In the genomic region with DNA sequence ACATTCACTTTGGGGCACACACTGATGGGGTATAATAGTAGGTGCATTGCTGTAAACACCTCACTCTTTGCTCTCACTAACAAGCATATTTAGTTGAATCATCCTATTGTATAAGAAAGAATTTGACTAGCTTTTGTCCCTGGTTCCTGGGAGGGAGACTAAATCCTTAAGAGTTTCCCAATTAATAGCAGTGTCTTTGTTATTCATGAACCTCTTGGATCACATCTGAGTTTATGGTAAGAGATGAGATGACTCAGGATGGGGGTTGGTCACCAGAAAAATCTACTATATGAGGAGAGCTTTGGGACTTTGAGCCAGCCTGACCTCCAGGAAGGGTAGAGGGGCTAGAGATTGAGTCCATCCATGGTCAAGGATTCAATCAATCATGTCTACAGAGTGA, we compare ENCODE assay signal across 19 cellular contexts. TPM values are rescaled to one million over a fixed set of nuclear protein-coding genes. Genes with fewer than 3 reads are reported as not detected.
A peak's percentile ranks its signal among the peaks of the same experiment; 100 is the strongest.
DNase-seq lines count a peak whose midpoint lies in the region; ATAC-seq and TF ChIP-seq lines count a peak whose summit lies in the region.
"Had no signal": no experiment of that assay in that cellular context is flagged by ENCODE, and none has a peak within 500 bp of the region (broad histone marks: within the 10 kb centered on the region; RNA-seq: fewer than 3 reads in every experiment).

No MANE protein-coding gene starts in this region.

- peaks cover 16% of the 10 kb centered on the region for H3K36me3 ChIP-seq in mammary epithelial cell (ENCODE audit: insufficient read depth, low read length)
- peaks cover 0 to 52% of the 10 kb centered on the region in 2 donors for H3K36me3 ChIP-seq in left lung
- H3K36me3 ChIP-seq in transverse colon = peaks cover 0 to 8% (median 0%) of the 10 kb centered on the region in 4 donors

- TF ChIP-seq CTCF in AG09319 (IDR thresholded peaks at IDR 0.05; ENCODE audit: low read depth, low read length) (no peak), HFFc6 (IDR thresholded peaks at IDR 0.05) (no peak), mammary epithelial cell (conservative IDR thresholded peaks at IDR 0.05 in 1 of 2, IDR thresholded peaks at IDR 0.05 in 1 of 2; ENCODE audit: extremely low read depth in 1 of 2, insufficient read depth in 1 of 2, low read depth in 1 of 2, low read length in 2 of 2) (no peak), fibroblast of villous mesenchyme (IDR thresholded peaks at IDR 0.05; ENCODE audit: insufficient read depth, low read depth, low read length) (no peak), left lung (IDR thresholded peaks at IDR 0.05) (no peak), transverse colon (IDR thresholded peaks at IDR 0.05) (no peak)

- H3K79me2 ChIP-seq in mammary epithelial cell (ENCODE audit: insufficient read depth, low read length) = no peaks in the 10 kb centered on the region

- CTCF ChIA-PET in mammary epithelial cell (lab: Charles Lee; ENCODE audit: low non-redundant PET) = no interaction called here

- TF ChIP-seq POLR2A in transverse colon (IDR thresholded peaks at IDR 0.05) = no peak

- H3K9me3 Mint-ChIP-seq in HFFc6 = peaks cover 5% of the 10 kb centered on the region

- no peak for ATAC-seq in left lung
- ATAC-seq: CD8-positive, alpha-beta T cell had no signal

- in situ Hi-C loops in mammary epithelial cell (cut with MboI; ENCODE audit: low sequenced_read_pairs in 2 of 2) = no loop called here
- in situ Hi-C loops in transverse colon (cut with MboI; ENCODE audit: low pct_ligation_motif_present in 1 of 4, low pct_unique_long_range_greater_than_20kb in 1 of 4, low sequenced_read_pairs in 3 of 4) = no loop called here

- DNase-seq in AG09319 (ENCODE audit: extremely low read depth, low read depth) (peak; percentile 4), HFFc6 (peak; percentile 45), mammary epithelial cell (peak; percentile 47), fibroblast of villous mesenchyme (ENCODE audit: low read depth) (peak; percentile 38), kidney glomerular epithelial cell (lab: John Stamatoyannopoulos, UW) (no peak), NCI-H2196 treated with DMSO at 0.1 percent for 48 hours (lab: John Stamatoyannopoulos, UW; ENCODE audit: unreplicated experiment) (no peak), left lung (no peak), transverse colon (no peak)
- DNase-seq: ACHN; CD8-positive, alpha-beta T cell; DMS153; H9; NCI-H524; RPMI8226; stimulated activated naive CD4-positive, alpha-beta T cell had no signal

- no peaks in the 10 kb centered on the region for H4K20me1 ChIP-seq in mammary epithelial cell (ENCODE audit: insufficient read depth, low read length)

- H3K27me3 Mint-ChIP-seq in HFFc6 (ENCODE audit: insufficient read depth) = no peaks in the 10 kb centered on the region; the same call in 1 of the 2 replicates
- H3K27me3 Mint-ChIP-seq: activated naive CD4-positive, alpha-beta T cell treated with anti-CD3 and anti-CD28 coated beads, Interleukin-2, amount 50 U/mL, for 24 hours had no signal

- H3K27ac ChIP-seq in mammary epithelial cell (ENCODE audit: insufficient read depth, low read depth, low read length) (no peak overlapping the region), left lung (no peak overlapping the region), transverse colon (no peak overlapping the region)
- H3K27ac ChIP-seq: ascending aorta, coronary artery, thoracic aorta had no signal

- H2AFZ ChIP-seq in mammary epithelial cell (ENCODE audit: low read depth, low read length) = no peak overlapping the region

- TF ChIP-seq EP300 in transverse colon (IDR thresholded peaks at IDR 0.05; ENCODE audit: low read depth) = no peak

- no peak overlapping the region for H3K9ac ChIP-seq in mammary epithelial cell (ENCODE audit: insufficient read depth, low read length)

- dilution Hi-C loops in mammary epithelial cell (cut with HindIII; ENCODE audit: low sequenced_read_pairs) = no loop called here

- no peak overlapping the region for H3K4me3 Mint-ChIP-seq in HFFc6
- H3K4me3 Mint-ChIP-seq: activated naive CD4-positive, alpha-beta T cell treated with anti-CD3 and anti-CD28 coated beads, Interleukin-2, amount 50 U/mL, for 24 hours; CD8-positive, alpha-beta T cell; H9 had no signal

- no peaks in the 10 kb centered on the region for H3K9me3 ChIP-seq in mammary epithelial cell (replicated peaks; ENCODE audit: insufficient read depth, low read length)
- peaks cover 0 to 8% of the 10 kb centered on the region in 2 donors for H3K9me3 ChIP-seq in left lung
- no peaks in the 10 kb centered on the region for H3K9me3 ChIP-seq in transverse colon
- H3K9me3 ChIP-seq: ascending aorta, thoracic aorta had no signal

- H3K27ac Mint-ChIP-seq in HFFc6 = peak overlapping the region; percentile 78
- H3K27ac Mint-ChIP-seq: activated naive CD4-positive, alpha-beta T cell treated with anti-CD3 and anti-CD28 coated beads, Interleukin-2, amount 50 U/mL, for 24 hours; CD8-positive, alpha-beta T cell; H9 had no signal

- BruUV-seq in mammary epithelial cell (replicated peaks; lab: Mats Ljungman, UMichigan) = no TSS peak

- no peaks in the 10 kb centered on the region for H3K27me3 ChIP-seq in mammary epithelial cell (ENCODE audit: insufficient read depth, low read length)
- H3K27me3 ChIP-seq in left lung = no peaks in the 10 kb centered on the region
- H3K27me3 ChIP-seq in transverse colon = no peaks in the 10 kb centered on the region
- H3K27me3 ChIP-seq: ascending aorta had no signal

- peaks cover 49% of the 10 kb centered on the region for H3K4me1 Mint-ChIP-seq in HFFc6 (ENCODE audit: low read depth)
- H3K4me1 Mint-ChIP-seq: activated naive CD4-positive, alpha-beta T cell treated with anti-CD3 and anti-CD28 coated beads, Interleukin-2, amount 50 U/mL, for 24 hours; H9 had no signal

- H3K4me2 ChIP-seq in mammary epithelial cell (ENCODE audit: insufficient read depth, low read depth, low read length) = no peak overlapping the region

- intact Hi-C loops in mammary epithelial cell (cut with micrococcal nuclease) (no loop called here), left lung (cut with DNase I) (no loop called here), transverse colon (cut with DNase I; ENCODE audit: low total_unique reads) (no loop called here)

- H3K4me1 ChIP-seq in mammary epithelial cell (ENCODE audit: insufficient read depth, low read length) = no peaks in the 10 kb centered on the region
- H3K4me1 ChIP-seq in left lung = no peaks in the 10 kb centered on the region
- H3K4me1 ChIP-seq in transverse colon = no peaks in the 10 kb centered on the region
- H3K4me1 ChIP-seq: ascending aorta had no signal

- H3K4me3 ChIP-seq in mammary epithelial cell (replicated peaks in 1 of 3; ENCODE audit: insufficient read depth in 1 of 3, low read depth in 2 of 3, low read length in 3 of 3) (no peak overlapping the region), fibroblast of villous mesenchyme (ENCODE audit: low read depth, low read length) (no peak overlapping the region), left lung (no peak overlapping the region), transverse colon (no peak overlapping the region)
- H3K4me3 ChIP-seq: ascending aorta, coronary artery, thoracic aorta had no signal

- peaks cover 92% of the 10 kb centered on the region for H3K36me3 Mint-ChIP-seq in HFFc6 (ENCODE audit: low read depth)

RNA-seq across cellular contexts. Expression of a gene that starts 56.8 kb away (rescaled TPM):
- 10 to 100 TPM; 45.6 to 56.7 (median 51.4) TPM for total RNA-seq in HFFc6 (2021; fragmentation: NEBNext Ultra II Directional; extraction: Animal tissue kit (Norgen Biotek cat#: 25700))
- total RNA-seq in mammary epithelial cell (10 to 100 TPM; 38.8 to 80.9 TPM), fibroblast of villous mesenchyme (50.3 and 68.7 TPM in 2 replicates), left lung (10 to 100 TPM; 32.7 to 44.9 TPM), transverse colon (10 to 100 TPM in 3 of 4 donors, 1 to 10 TPM in 1; 8.6 to 35.6 (median 13.9) TPM)
- 38.0 TPM for polyA plus RNA-seq in mammary epithelial cell
- polyA minus RNA-seq in mammary epithelial cell = 4.0 TPM

Comparison
In these comparisons a context has a peak if more than half of its experiments do, and no peak if none do; other contexts are left out.
1. DNase-seq: peak in AG09319 (single experiment), HFFc6 (single experiment), mammary epithelial cell (single experiment) and fibroblast of villous mesenchyme (single experiment); none in kidney glomerular epithelial cell (single experiment), NCI-H2196 treated with DMSO at 0.1 percent for 48 hours (single experiment), left lung (0 of 2) and transverse colon (single experiment).